27 cellular contexts compared by ENCODE assay signal in the genomic region with DNA sequence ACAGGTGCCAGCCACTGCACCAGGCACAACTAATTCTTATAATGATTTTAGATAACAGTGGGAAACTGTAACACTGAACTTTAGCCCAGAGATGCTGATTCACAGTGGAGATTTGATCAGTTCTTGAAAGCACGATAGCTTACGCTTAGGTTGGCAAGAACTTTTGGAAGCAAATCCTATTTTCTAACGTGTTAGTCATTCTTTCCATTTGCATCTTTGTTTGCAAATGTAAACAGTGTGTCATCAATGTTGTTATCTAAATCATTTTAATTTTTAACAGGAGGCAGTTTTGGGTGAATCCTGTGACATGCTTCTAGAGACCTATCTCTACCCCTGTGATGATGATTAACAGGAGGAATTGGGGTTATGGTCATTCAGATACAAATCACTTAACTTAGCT. TPM values are rescaled to one million over a fixed set of nuclear protein-coding genes. Genes with fewer than 3 reads are reported as not detected.
DNase-seq lines count a peak whose midpoint lies in the region; ATAC-seq, FAIRE-seq and TF ChIP-seq lines count a peak whose summit lies in the region.
"Had no signal": no experiment of that assay in that cellular context is flagged by ENCODE, and none has a peak within 500 bp of the region (broad histone marks: within the 10 kb centered on the region; RNA-seq: fewer than 3 reads in every experiment).

No MANE protein-coding gene starts in this region.

- POLR2A ChIA-PET in A549 (lab: Yijun Ruan, JAX), result no interaction called here

- peak; percentile 39 to 63; a peak in 5 of 6 replicates for ATAC-seq in A549
- ATAC-seq in stimulated activated effector memory CD8-positive, alpha-beta T cell treated with anti-CD3 and anti-CD28 coated beads, Interleukin-12 subunit alpha, Interleukin-12 subunit beta, amount 100 ng/mL, for 72 hours, result no peak
- ATAC-seq in GM21447 (IDR thresholded peaks at IDR 0.05; ENCODE audit: unreplicated experiment), result no peak
- ATAC-seq: gastroesophageal sphincter, Right ventricle myocardium inferior, WTC11 had no signal

- H3K4me1 Mint-ChIP-seq in HFFc6 (ENCODE audit: low read depth), result peaks cover 30% of the 10 kb centered on the region
- peaks cover 3% of the 10 kb centered on the region for H3K4me1 Mint-ChIP-seq in activated naive CD8-positive, alpha-beta T cell treated with anti-CD3 and anti-CD28 coated beads for 36 hours
- no peaks in the 10 kb centered on the region for H3K4me1 Mint-ChIP-seq in stimulated activated effector memory CD8-positive, alpha-beta T cell treated with anti-CD3 and anti-CD28 coated beads, Interleukin-12 subunit alpha, Interleukin-12 subunit beta, amount 100 ng/mL, for 72 hours
- H3K4me1 Mint-ChIP-seq: WTC11 had no signal

- no peak for TF ChIP-seq POLR2A in A549 (IDR thresholded peaks at IDR 0.05; ENCODE audit: low read length)

- H3K27me3 Mint-ChIP-seq in HFFc6 (ENCODE audit: insufficient read depth), result peaks cover 14% of the 10 kb centered on the region
- H3K27me3 Mint-ChIP-seq in activated naive CD8-positive, alpha-beta T cell treated with anti-CD3 and anti-CD28 coated beads for 36 hours, result no peaks in the 10 kb centered on the region
- H3K27me3 Mint-ChIP-seq: stimulated activated naive CD8-positive, alpha-beta T cell treated with anti-CD3 and anti-CD28 coated beads, Interleukin-15, Interleukin-2, amounts not matched to agents 100 ng/mL and 50 ng/mL, for 24 hours had no signal

- under 1% methylated on average over 3 of the region's 3 CpGs for WGBS in A549 (ENCODE audit: missing lambda C conversion rate)

- H3K4me1 ChIP-seq in A549, result peaks cover 33% of the 10 kb centered on the region
- H3K4me1 ChIP-seq: BLaER1 treated with 17β-estradiol and CSF1 and Interleukin-3, amounts not matched to agents 10 nM and 100 nM; gastroesophageal sphincter; HAP-1; tibial artery had no signal

- H3K9me3 Mint-ChIP-seq in HFFc6, result no peaks in the 10 kb centered on the region
- H3K9me3 Mint-ChIP-seq in activated naive CD8-positive, alpha-beta T cell treated with anti-CD3 and anti-CD28 coated beads for 36 hours, result no peaks in the 10 kb centered on the region
- no peaks in the 10 kb centered on the region for H3K9me3 Mint-ChIP-seq in stimulated activated effector memory CD8-positive, alpha-beta T cell treated with anti-CD3 and anti-CD28 coated beads, Interleukin-12 subunit alpha, Interleukin-12 subunit beta, amount 100 ng/mL, for 72 hours
- H3K9me3 Mint-ChIP-seq: stimulated activated naive CD8-positive, alpha-beta T cell treated with anti-CD3 and anti-CD28 coated beads, Interleukin-15, Interleukin-2, amounts not matched to agents 100 ng/mL and 50 ng/mL, for 24 hours had no signal

- H3K9me3 ChIP-seq in A549, result no peaks in the 10 kb centered on the region
- H3K9me3 ChIP-seq: BLaER1 treated with 17β-estradiol and CSF1 and Interleukin-3, amounts not matched to agents 10 nM and 100 nM; gastroesophageal sphincter; HAP-1; tibial artery had no signal

- peak overlapping the region; percentile 9 to 60; a peak in 4 of 6 replicates for H3K27ac ChIP-seq in A549
- H3K27ac ChIP-seq: BLaER1 treated with 17β-estradiol and CSF1 and Interleukin-3, amounts not matched to agents 10 nM and 100 nM; gastroesophageal sphincter; tibial artery had no signal

- no peak overlapping the region for H3K4me3 Mint-ChIP-seq in HFFc6
- no peak overlapping the region for H3K4me3 Mint-ChIP-seq in activated naive CD8-positive, alpha-beta T cell treated with anti-CD3 and anti-CD28 coated beads for 36 hours
- H3K4me3 Mint-ChIP-seq in stimulated activated effector memory CD8-positive, alpha-beta T cell treated with anti-CD3 and anti-CD28 coated beads, Interleukin-12 subunit alpha, Interleukin-12 subunit beta, amount 100 ng/mL, for 72 hours, result no peak overlapping the region
- H3K4me3 Mint-ChIP-seq: stimulated activated naive CD8-positive, alpha-beta T cell treated with anti-CD3 and anti-CD28 coated beads, Interleukin-15, Interleukin-2, amounts not matched to agents 100 ng/mL and 50 ng/mL, for 24 hours; WTC11 had no signal

- H3K27ac Mint-ChIP-seq in HFFc6, result no peak overlapping the region
- H3K27ac Mint-ChIP-seq in activated naive CD8-positive, alpha-beta T cell treated with anti-CD3 and anti-CD28 coated beads for 36 hours, result no peak overlapping the region
- H3K27ac Mint-ChIP-seq in stimulated activated effector memory CD8-positive, alpha-beta T cell treated with anti-CD3 and anti-CD28 coated beads, Interleukin-12 subunit alpha, Interleukin-12 subunit beta, amount 100 ng/mL, for 72 hours, result no peak overlapping the region
- H3K27ac Mint-ChIP-seq: stimulated activated naive CD8-positive, alpha-beta T cell treated with anti-CD3 and anti-CD28 coated beads, Interleukin-15, Interleukin-2, amounts not matched to agents 100 ng/mL and 50 ng/mL, for 24 hours; WTC11 had no signal

- H3K4me3 ChIP-seq in A549, result no peak overlapping the region
- H3K4me3 ChIP-seq in cardiac fibroblast (replicated peaks in 1 of 2; ENCODE audit: low read depth in 2 of 2, low read length in 2 of 2), result no peak overlapping the region
- H3K4me3 ChIP-seq: BLaER1 treated with 17β-estradiol and CSF1 and Interleukin-3, amounts not matched to agents 10 nM and 100 nM; gastroesophageal sphincter; HAP-1; lung; tibial artery had no signal

- TF ChIP-seq CTCF in A549 (IDR thresholded peaks at IDR 0.05), result no peak
- TF ChIP-seq CTCF in HFFc6 (IDR thresholded peaks at IDR 0.05), result no peak
- no peak for TF ChIP-seq CTCF in cardiac fibroblast (IDR thresholded peaks at IDR 0.05; ENCODE audit: low read depth, low read length)

- CTCF ChIA-PET in A549 (lab: Yijun Ruan, JAX), result interaction anchor here (0.7 to 4.1 kb wide), 7 partner anchors 8 to 165 kb away, joined by 3 to 34 read pairs (median 4); partner anchors contain the start of gene RGS9

- TF ChIP-seq RAD21 in A549 (conservative IDR thresholded peaks at IDR 0.05 in 1 of 2, IDR thresholded peaks at IDR 0.05 in 1 of 2), result no peak

- FAIRE-seq in A549 (lab: Jason Lieb, UNC), result no peak
- FAIRE-seq: D721Med had no signal

- peak overlapping the region; percentile 45 for H3K4me2 ChIP-seq in A549
- H3K4me2 ChIP-seq: BLaER1 treated with 17β-estradiol and CSF1 and Interleukin-3, amounts not matched to agents 10 nM and 100 nM had no signal

- DNase-seq in A549 (ENCODE audit: low read depth in 1 of 2, low spot score in 1 of 2), result peak; percentile 55 to 64
- DNase-seq in HFFc6, result peak; percentile 79
- peak; percentile 54 to 58 for DNase-seq in cardiac fibroblast (ENCODE audit: low read depth in 2 of 2)
- DNase-seq in kidney glomerular epithelial cell (lab: John Stamatoyannopoulos, UW), result peak; percentile 7
- DNase-seq in activated naive CD8-positive, alpha-beta T cell treated with anti-CD3 and anti-CD28 coated beads for 36 hours, result no peak
- DNase-seq in stimulated activated effector memory CD8-positive, alpha-beta T cell treated with anti-CD3 and anti-CD28 coated beads, Interleukin-12 subunit alpha, Interleukin-12 subunit beta, amount 100 ng/mL, for 72 hours (ENCODE audit: low spot score in 2 of 2), result no peak
- DNase-seq in COLO668 (lab: John Stamatoyannopoulos, UW; ENCODE audit: unreplicated experiment), result no peak
- DNase-seq: 8988T; activated CD4-positive, alpha-beta T cell treated with anti-CD3 and anti-CD28 coated beads, Interleukin-2, amount 50 U/mL, for 48 hours; activated effector memory CD4-positive, alpha-beta T cell treated with anti-CD3 and anti-CD28 coated beads, Interleukin-2, amount 50 U/mL, for 16 hours; amygdala; caudate nucleus; islet precursor cell; NCI-H1092; NCI-H187 treated with DMSO at 0.1 percent for 48 hours; stimulated activated CD4-positive, alpha-beta T cell treated with anti-CD3 and anti-CD28 coated beads, Interleukin-4, amount 100 ng/mL, for 24 hours; T-helper 9 cell; tibial artery had no signal

- no peak for TF ChIP-seq EP300 in A549 (IDR thresholded peaks at IDR 0.05)

- no peaks in the 10 kb centered on the region for H3K36me3 Mint-ChIP-seq in HFFc6 (ENCODE audit: low read depth)
- H3K36me3 Mint-ChIP-seq in activated naive CD8-positive, alpha-beta T cell treated with anti-CD3 and anti-CD28 coated beads for 36 hours, result no peaks in the 10 kb centered on the region
- H3K36me3 Mint-ChIP-seq in stimulated activated effector memory CD8-positive, alpha-beta T cell treated with anti-CD3 and anti-CD28 coated beads, Interleukin-12 subunit alpha, Interleukin-12 subunit beta, amount 100 ng/mL, for 72 hours, result no peaks in the 10 kb centered on the region
- H3K36me3 Mint-ChIP-seq: WTC11 had no signal

TF ChIP-seq in A549, 52 proteins besides CTCF, POLR2A, EP300 and RAD21 (continues in another document):
- TF ChIP-seq, protein P1, sequence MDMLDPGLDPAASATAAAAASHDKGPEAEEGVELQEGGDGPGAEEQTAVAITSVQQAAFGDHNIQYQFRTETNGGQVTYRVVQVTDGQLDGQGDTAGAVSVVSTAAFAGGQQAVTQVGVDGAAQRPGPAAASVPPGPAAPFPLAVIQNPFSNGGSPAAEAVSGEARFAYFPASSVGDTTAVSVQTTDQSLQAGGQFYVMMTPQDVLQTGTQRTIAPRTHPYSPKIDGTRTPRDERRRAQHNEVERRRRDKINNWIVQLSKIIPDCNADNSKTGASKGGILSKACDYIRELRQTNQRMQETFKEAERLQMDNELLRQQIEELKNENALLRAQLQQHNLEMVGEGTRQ (IDR thresholded peaks at IDR 0.05), result no peak
- TF ChIP-seq, protein P2, sequence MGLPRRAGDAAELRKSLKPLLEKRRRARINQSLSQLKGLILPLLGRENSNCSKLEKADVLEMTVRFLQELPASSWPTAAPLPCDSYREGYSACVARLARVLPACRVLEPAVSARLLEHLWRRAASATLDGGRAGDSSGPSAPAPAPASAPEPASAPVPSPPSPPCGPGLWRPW (IDR thresholded peaks at IDR 0.05), result no peak
- TF ChIP-seq ZC3H11A (IDR thresholded peaks at IDR 0.05) (no peak), KDM1A (IDR thresholded peaks at IDR 0.05; ENCODE audit: low read depth) (no peak)

RNA-seq across cellular contexts. Expression of gene GNA13, which starts 35.7 kb away (rescaled TPM):
- 79.7 and 95.8 TPM in 2 replicates for polyA plus RNA-seq in A549 (2011; rRNA removed)
- polyA plus RNA-seq in A549 (2012; cell fraction: cytosol; rRNA removed), result 15.5 and 18.3 TPM in 2 replicates
- 7.2 and 10.1 TPM in 2 replicates for polyA plus RNA-seq in A549 (2012; cell fraction: nucleus; rRNA removed)
- 32.5 to 34.4 TPM (median 33.1 TPM) in 3 replicates for polyA plus RNA-seq in A549 (2017; fragmentation: RNase III; extraction: RNeasy Plus Mini Kit Qiagen cat#74134 plus additional on column Dnase treatment)
- 50.0 and 51.2 TPM in 2 replicates for polyA minus RNA-seq in A549 (2011; rRNA and poly(A)+ RNA removed)
- 10 to 100 TPM; 23.3 to 31.8 (median 27.9) TPM for total RNA-seq in HFFc6 (2021; fragmentation: NEBNext Ultra II Directional; extraction: Animal tissue kit (Norgen Biotek cat#: 25700))
- 10 to 100 TPM; 53.8 to 54.2 TPM for total RNA-seq in activated naive CD8-positive, alpha-beta T cell treated with anti-CD3 and anti-CD28 coated beads for 36 hours

RNA-seq across cellular contexts. Expression of gene RGS9, which starts 44.9 kb away (rescaled TPM):
- polyA plus RNA-seq in A549 (2011; rRNA removed) (11.2 and 14.3 TPM in 2 replicates), A549 (2017; fragmentation: RNase III; extraction: RNeasy Plus Mini Kit Qiagen cat#74134 plus additional on column Dnase treatment) (6.9 to 8.2 TPM (median 7.0 TPM) in 3 replicates)
- polyA plus RNA-seq in A549 (2012; cell fraction: cytosol; rRNA removed), result 5.5 and 6.1 TPM in 2 replicates
- 1.5 and 2.3 TPM in 2 replicates for polyA plus RNA-seq in A549 (2012; cell fraction: nucleus; rRNA removed)
- 7.6 and 8.6 TPM in 2 replicates for polyA minus RNA-seq in A549 (2011; rRNA and poly(A)+ RNA removed)
- total RNA-seq in HFFc6 (2021; fragmentation: NEBNext Ultra II Directional; extraction: Animal tissue kit (Norgen Biotek cat#: 25700)), result under 1 TPM; 0.31 to 0.97 (median 0.42) TPM
- 1 to 10 TPM; 1.2 TPM for total RNA-seq in activated naive CD8-positive, alpha-beta T cell treated with anti-CD3 and anti-CD28 coated beads for 36 hours

Comparison
In these comparisons a context has a peak if more than half of its experiments do, and no peak if none do; other contexts are left out.
1. ATAC-seq: peak in A549 (2 of 2); none in stimulated activated effector memory CD8-positive, alpha-beta T cell treated with anti-CD3 and anti-CD28 coated beads, Interleukin-12 subunit alpha, Interleukin-12 subunit beta, amount 100 ng/mL, for 72 hours (single experiment) and GM21447 (single experiment).
2. DNase-seq: peak in A549 (2 of 2), HFFc6 (single experiment), cardiac fibroblast (2 of 2) and kidney glomerular epithelial cell (single experiment); none in activated naive CD8-positive, alpha-beta T cell treated with anti-CD3 and anti-CD28 coated beads for 36 hours (single experiment), stimulated activated effector memory CD8-positive, alpha-beta T cell treated with anti-CD3 and anti-CD28 coated beads, Interleukin-12 subunit alpha, Interleukin-12 subunit beta, amount 100 ng/mL, for 72 hours (0 of 2) and COLO668 (single experiment).